ENCODE assay signal across 32 cellular contexts in the genomic region with DNA sequence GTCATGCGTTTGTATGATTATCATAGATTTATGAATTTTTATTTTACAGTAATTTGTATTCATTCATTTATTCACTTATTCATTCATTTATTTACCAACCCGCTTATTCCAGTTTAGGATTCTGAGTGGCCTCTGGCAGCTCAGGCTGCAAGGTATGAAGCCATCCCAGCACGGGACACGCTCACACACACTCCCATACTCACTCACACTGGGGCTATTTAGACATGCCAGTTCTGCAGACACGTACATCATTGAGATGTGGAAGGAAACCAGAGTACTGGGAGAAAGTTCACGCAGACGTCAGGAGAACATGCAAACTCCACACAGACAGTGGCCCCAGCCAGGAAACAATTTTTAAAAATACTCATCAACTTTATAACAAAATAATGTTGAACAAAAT.
"Had no signal": no experiment of that assay in that cellular context is flagged by ENCODE, and none has a peak within 500 bp of the region (broad histone marks: within the 10 kb centered on the region; RNA-seq: fewer than 3 reads in every experiment).

No MANE protein-coding gene starts in this region.

- H3K27ac Mint-ChIP-seq: activated CD4-positive, alpha-beta T cell treated with anti-CD3 and anti-CD28 coated beads for 36 hours; activated CD4-positive, alpha-beta T cell treated with anti-CD3 and anti-CD28 coated beads, Interleukin-2, amount 10 ng/mL, durations not matched to agents 7 days and 5 days; activated CD8-positive, alpha-beta T cell treated with anti-CD3 and anti-CD28 coated beads, Interleukin-2, amount 10 ng/mL, durations not matched to agents 7 days and 5 days; activated naive CD4-positive, alpha-beta T cell treated with anti-CD3 and anti-CD28 coated beads, Interleukin-2, amount 50 U/mL, for 24 hours; activated naive CD8-positive, alpha-beta T cell treated with anti-CD3 and anti-CD28 coated beads, Interleukin-2, amount 10 ng/mL, durations not matched to agents 7 days and 5 days; activated T-cell treated with anti-CD3 and anti-CD28 coated beads, Interleukin-2, amount 50 U/mL, for 24 hours; activated T-helper 2 cell treated with anti-CD3 and anti-CD28 coated beads, Interferon-gamma antibody, Interleukin-2, Interleukin-4, amounts not matched to agents 10 μg/mL and 5 μg/mL and 100 μg/mL, durations not matched to agents 14 hours and 24 hours and 36 hours; T-helper 2 cell treated with Interferon-gamma antibody and Interleukin-4, amounts not matched to agents 5 μg/mL and 100 μg/mL, for 36 hours had no signal

- H3K4me1 ChIP-seq: ascending aorta, SJCRH30 had no signal

- H3K4me3 Mint-ChIP-seq: activated CD4-positive, alpha-beta T cell treated with anti-CD3 and anti-CD28 coated beads for 36 hours; activated CD4-positive, alpha-beta T cell treated with anti-CD3 and anti-CD28 coated beads, Interleukin-2, amount 10 ng/mL, durations not matched to agents 7 days and 5 days; activated CD8-positive, alpha-beta T cell treated with anti-CD3 and anti-CD28 coated beads, Interleukin-2, amount 10 ng/mL, durations not matched to agents 7 days and 5 days; activated naive CD4-positive, alpha-beta T cell treated with anti-CD3 and anti-CD28 coated beads, Interleukin-2, amount 50 U/mL, for 24 hours; activated naive CD8-positive, alpha-beta T cell treated with anti-CD3 and anti-CD28 coated beads, Interleukin-2, amount 10 ng/mL, durations not matched to agents 7 days and 5 days; activated T-cell treated with anti-CD3 and anti-CD28 coated beads, Interleukin-2, amount 50 U/mL, for 24 hours; T-helper 2 cell treated with Interferon-gamma antibody and Interleukin-4, amounts not matched to agents 5 μg/mL and 100 μg/mL, for 36 hours had no signal

- H2AFZ ChIP-seq: PC-9 had no signal

- H3K27me3 ChIP-seq: ascending aorta, MG63, SJCRH30 had no signal

- H3K27ac ChIP-seq: ascending aorta, RWPE1, SJCRH30, SK-N-MC had no signal

- H3K36me3 Mint-ChIP-seq: activated naive CD4-positive, alpha-beta T cell treated with anti-CD3 and anti-CD28 coated beads, Interleukin-2, amount 50 U/mL, for 24 hours had no signal

- ATAC-seq: activated CD4-positive, alpha-beta T cell treated with anti-CD3 and anti-CD28 coated beads for 36 hours; activated CD8-positive, alpha-beta T cell treated with anti-CD3 and anti-CD28 coated beads, Interleukin-2, amount 10 ng/mL, durations not matched to agents 7 days and 5 days had no signal

- DNase-seq: activated CD4-positive, alpha-beta T cell treated with anti-CD3 and anti-CD28 coated beads for 36 hours; activated CD4-positive, alpha-beta T cell treated with anti-CD3 and anti-CD28 coated beads, Interleukin-2, amount 10 ng/mL, durations not matched to agents 7 days and 5 days; activated CD4-positive, alpha-beta T cell treated with anti-CD3 and anti-CD28 coated beads, Interleukin-2, amount 50 U/mL, for 48 hours; activated CD8-positive, alpha-beta T cell treated with anti-CD3 and anti-CD28 coated beads, Interleukin-2, amount 10 ng/mL, durations not matched to agents 7 days and 5 days; activated gamma-delta T cell; activated naive CD4-positive, alpha-beta T cell treated with Interleukin-2 at 50 U/mL for 16 hours; activated naive CD8-positive, alpha-beta T cell treated with anti-CD3 and anti-CD28 coated beads, Interleukin-2, amount 10 ng/mL, durations not matched to agents 7 days and 5 days; activated T-cell treated with anti-CD3 and anti-CD28 coated beads, Interleukin-2, amount 50 U/mL, for 24 hours; amygdala; Kasumi-1; KG1; MG63; NCI-H1048; NCI-H1417; NCI-H146; NCI-H187; NCI-H2029 treated with DMSO at 0.1 percent for 48 hours; NCI-H2107; NCI-H2171; NCI-H510A; NCI-H526; NCI-H748 treated with DMSO at 0.1 percent for 48 hours; NK-92 treated with Interleukin-12 subunit alpha and Interleukin-12 subunit beta, amount 100 ng/mL, for 24 hours; PC-9; SHP77; SJCRH30 had no signal

- H3K9me3 Mint-ChIP-seq: activated naive CD4-positive, alpha-beta T cell treated with anti-CD3 and anti-CD28 coated beads, Interleukin-2, amount 50 U/mL, for 24 hours; activated naive CD8-positive, alpha-beta T cell treated with anti-CD3 and anti-CD28 coated beads, Interleukin-2, amount 10 ng/mL, durations not matched to agents 7 days and 5 days; activated T-cell treated with anti-CD3 and anti-CD28 coated beads, Interleukin-2, amount 50 U/mL, for 24 hours; activated T-helper 2 cell treated with anti-CD3 and anti-CD28 coated beads, Interferon-gamma antibody, Interleukin-2, Interleukin-4, amounts not matched to agents 10 μg/mL and 5 μg/mL and 100 μg/mL, durations not matched to agents 14 hours and 24 hours and 36 hours; T-helper 2 cell treated with Interferon-gamma antibody and Interleukin-4, amounts not matched to agents 5 μg/mL and 100 μg/mL, for 36 hours had no signal

- H3K9me3 ChIP-seq: ascending aorta, SJCRH30 had no signal

- H3K4me3 ChIP-seq: ascending aorta, MG63, PC-9, SJCRH30, SK-N-MC had no signal

- H3K36me3 ChIP-seq: ascending aorta, MG63, SJCRH30 had no signal
